1 cellular context compared by ENCODE assay signal in genomic region chr16:56767018-56767417, GRCh38.
TF ChIP-seq lines count a peak whose summit lies in the region.

No MANE protein-coding gene starts in this region.

TF ChIP-seq in H1, 55 proteins besides CTCF, POLR2A, EP300 and RAD21:
- no peak for TF ChIP-seq CEBPB (IDR thresholded peaks at IDR 0.05; ENCODE audit: low read depth, low read length)
- TF ChIP-seq CREB1 (IDR thresholded peaks at IDR 0.05): no peak
- no peak for TF ChIP-seq SP1 (IDR thresholded peaks at IDR 0.05; ENCODE audit: low read depth, low read length)
- TF ChIP-seq HDAC6 (IDR thresholded peaks at IDR 0.05; ENCODE audit: low read depth, low read length): no peak
- no peak for TF ChIP-seq YY1 (IDR thresholded peaks at IDR 0.05; ENCODE audit: low read depth, low read length)
- no peak for TF ChIP-seq ZNF274 (IDR thresholded peaks at IDR 0.05; ENCODE audit: borderline replicate concordance, extremely low read depth, low read length)
- no peak for TF ChIP-seq JUND (IDR thresholded peaks at IDR 0.05; ENCODE audit: low read length)
- no peak for TF ChIP-seq BRCA1 (IDR thresholded peaks at IDR 0.05; ENCODE audit: low read depth, low read length)
- no peak for TF ChIP-seq KDM5A (IDR thresholded peaks at IDR 0.05; ENCODE audit: low read length)
- no peak for TF ChIP-seq E2F6 (IDR thresholded peaks at IDR 0.05)
- TF ChIP-seq ATF2 (IDR thresholded peaks at IDR 0.05; ENCODE audit: low read length): no peak
